8 cellular contexts compared by ENCODE assay signal in genomic region chr9:88777498-88778312, GRCh38.
DNase-seq lines count a peak whose midpoint lies in the region; ATAC-seq and TF ChIP-seq lines count a peak whose summit lies in the region.

No MANE protein-coding gene starts in this region.

- DNase-seq in RWPE1 (ENCODE audit: low spot score) (no peak), fibroblast of lung (ENCODE audit: low read depth in 2 of 2) (peak; percentile 42 to 66), psoas muscle (peak; percentile 48 to 67), prostate gland (ENCODE audit: low spot score) (no peak), GM19240 (ENCODE audit: insufficient read length, low spot score) (no peak), mucosa of descending colon (no peak), NCI-H187 (lab: John Stamatoyannopoulos, UW) (no peak)

- TF ChIP-seq CTCF in RWPE1 (conservative IDR thresholded peaks at IDR 0.05; ENCODE audit: low read depth) (no peak), fibroblast of lung (conservative IDR thresholded peaks at IDR 0.05 in 1 of 2, IDR thresholded peaks at IDR 0.05 in 1 of 2; ENCODE audit: low read depth in 1 of 2, low read length in 2 of 2) (no peak), psoas muscle (IDR thresholded peaks at IDR 0.05) (no peak), prostate gland (IDR thresholded peaks at IDR 0.05) (no peak), mucosa of descending colon (IDR thresholded peaks at IDR 0.05) (no peak)

- H3K27me3 ChIP-seq in fibroblast of lung (ENCODE audit: control insufficient read depth, insufficient read depth, low read length) (no peaks in the 10 kb centered on the region), psoas muscle (ENCODE audit: insufficient read depth in 3 of 3, low read length in 2 of 3) (no peaks in the 10 kb centered on the region), prostate gland (replicated peaks; ENCODE audit: insufficient read depth) (no peaks in the 10 kb centered on the region)

- H3K9ac ChIP-seq in fibroblast of lung (ENCODE audit: insufficient read depth, low read length), result no peak overlapping the region

- no peaks in the 10 kb centered on the region for H3K36me3 ChIP-seq in fibroblast of lung (ENCODE audit: control insufficient read depth, insufficient read depth, low read length)
- no peaks in the 10 kb centered on the region for H3K36me3 ChIP-seq in psoas muscle (ENCODE audit: insufficient read depth in 1 of 2, low read depth in 1 of 2)
- H3K36me3 ChIP-seq in prostate gland, result no peaks in the 10 kb centered on the region
- no peaks in the 10 kb centered on the region for H3K36me3 ChIP-seq in mucosa of descending colon (ENCODE audit: low read depth)

- POLR2A ChIA-PET in RWPE1 (lab: Yijun Ruan, JAX; ENCODE audit: low non-redundant PET), result no interaction called here

- intact Hi-C loops in psoas muscle (cut with DNase I), result no loop called here
- intact Hi-C loops in prostate gland (cut with DNase I), result no loop called here
- intact Hi-C loops in mucosa of descending colon (cut with DNase I, micrococcal nuclease), result no loop called here

- H3K4me1 ChIP-seq in fibroblast of lung (ENCODE audit: control insufficient read depth, extremely low read depth, insufficient read depth, low read length), result peaks cover 40% of the 10 kb centered on the region
- H3K4me1 ChIP-seq in psoas muscle, result no peaks in the 10 kb centered on the region
- peaks cover 4% of the 10 kb centered on the region for H3K4me1 ChIP-seq in prostate gland (replicated peaks)
- H3K4me1 ChIP-seq in mucosa of descending colon (ENCODE audit: low read depth), result no peaks in the 10 kb centered on the region

- H2AFZ ChIP-seq in fibroblast of lung (ENCODE audit: low read length), result no peak overlapping the region

- WGBS in psoas muscle, 3 donors, result 66 to 71% (median 66%) methylated on average over 12 of the region's 12 CpGs
- WGBS in prostate gland, result 72% methylated on average over 12 of the region's 12 CpGs

- H3K27ac ChIP-seq in RWPE1 (peak overlapping the region; percentile 37; the same call in 1 of the 2 replicates), fibroblast of lung (ENCODE audit: insufficient read depth, low read length) (peak overlapping the region; percentile 23), psoas muscle (no peak overlapping the region), prostate gland (no peak overlapping the region)

- ATAC-seq in GM21529 (IDR thresholded peaks at IDR 0.05; ENCODE audit: unreplicated experiment) (peak; percentile 42), psoas muscle (peak in 3 of 4 donors; percentile 53 to 68 (median 61)), mucosa of descending colon (no peak)

- no peak overlapping the region for H3K4me3 ChIP-seq in fibroblast of lung (replicated peaks in 1 of 4; ENCODE audit: control extremely low read depth in 1 of 4, insufficient read depth in 1 of 4, low read depth in 3 of 4, low read length in 4 of 4)
- H3K4me3 ChIP-seq in psoas muscle, result no peak overlapping the region
- no peak overlapping the region for H3K4me3 ChIP-seq in prostate gland
- no peak overlapping the region for H3K4me3 ChIP-seq in mucosa of descending colon

- no peaks in the 10 kb centered on the region for H3K79me2 ChIP-seq in fibroblast of lung (ENCODE audit: control insufficient read depth, insufficient read depth, low read length)

- no peaks in the 10 kb centered on the region for H4K20me1 ChIP-seq in fibroblast of lung (ENCODE audit: control insufficient read depth, extremely low read depth, insufficient read depth, low read length)

- TF ChIP-seq POLR2A in prostate gland (IDR thresholded peaks at IDR 0.05), result no peak

- no peak overlapping the region for H3K4me2 ChIP-seq in fibroblast of lung (ENCODE audit: extremely low read depth, insufficient read depth, low read length)

- CTCF ChIA-PET in RWPE1 (lab: Yijun Ruan, JAX), result interaction anchor here (0.6 kb wide), 1 partner anchor 124 kb away, joined by 3 read pairs; no protein-coding TSS in a partner anchor

- no peaks in the 10 kb centered on the region for H3K9me3 ChIP-seq in fibroblast of lung (ENCODE audit: control insufficient read depth, insufficient read depth, low read depth, low read length)
- no peaks in the 10 kb centered on the region for H3K9me3 ChIP-seq in psoas muscle
- no peaks in the 10 kb centered on the region for H3K9me3 ChIP-seq in prostate gland
- H3K9me3 ChIP-seq in mucosa of descending colon, result no peaks in the 10 kb centered on the region

Comparison
In these comparisons a context has a peak if more than half of its experiments do, and no peak if none do; other contexts are left out.
1. DNase-seq: peak in fibroblast of lung (2 of 2) and psoas muscle (2 of 2); none in RWPE1 (single experiment), prostate gland (single experiment), GM19240 (single experiment), mucosa of descending colon (0 of 3) and NCI-H187 (0 of 2).
2. H3K27ac ChIP-seq: peak in RWPE1 (single experiment) and fibroblast of lung (single experiment); none in psoas muscle (single experiment) and prostate gland (0 of 2).